8 cellular contexts compared by ENCODE assay signal in the genomic region with DNA sequence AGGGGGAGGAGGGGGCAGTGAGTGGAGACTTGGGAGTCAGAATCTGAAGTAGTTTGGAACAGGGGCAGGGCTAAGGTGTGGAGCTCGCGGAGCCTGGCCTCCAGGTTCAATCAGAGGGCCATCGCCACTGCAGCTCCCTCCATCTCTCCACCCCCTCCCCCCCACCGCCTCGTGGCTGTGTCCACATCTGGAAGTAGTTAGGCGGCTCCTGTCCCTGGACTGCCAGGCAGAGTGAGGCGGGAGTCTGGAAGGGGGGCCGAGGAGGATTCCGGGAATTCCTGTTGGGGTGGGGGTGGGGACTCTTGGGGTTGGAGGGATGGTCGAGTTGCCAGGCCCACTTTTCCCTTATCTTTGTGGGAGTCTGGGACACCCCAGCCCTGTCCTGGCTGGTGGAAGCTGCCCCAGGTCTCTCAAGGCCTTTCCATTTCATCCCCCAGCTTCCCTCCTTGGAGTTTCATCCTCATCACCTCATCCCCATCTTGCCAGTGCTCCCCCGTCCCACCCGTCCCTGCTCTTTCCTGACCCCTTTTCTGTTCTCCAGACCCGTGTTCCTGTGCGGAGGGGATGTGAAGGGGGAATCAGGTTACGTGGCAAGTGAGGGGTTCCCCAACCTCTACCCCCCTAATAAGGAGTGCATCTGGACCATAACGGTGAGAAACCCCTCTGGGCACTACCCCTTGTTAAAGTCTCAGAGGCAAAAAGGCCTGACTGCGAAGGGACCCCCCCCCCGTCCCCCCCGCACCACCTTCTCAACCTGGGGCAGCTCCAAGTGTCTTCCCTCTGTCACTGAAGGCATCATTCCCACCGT. TPM values are rescaled to one million over a fixed set of nuclear protein-coding genes. Genes with fewer than 3 reads are reported as not detected.
DNase-seq lines count a peak whose midpoint lies in the region; ATAC-seq and TF ChIP-seq lines count a peak whose summit lies in the region.

No MANE protein-coding gene starts in this region.

- H3K4me3 Mint-ChIP-seq in H9 = peak overlapping the region; percentile 73 to 89
- peak overlapping the region; percentile 87 for H3K4me3 Mint-ChIP-seq in WTC11

- POLR2A ChIA-PET in WTC11 (lab: Charles Lee) = interaction anchor here (0.7 to 3.0 kb wide), 8 partner anchors 9 to 102 kb away, joined by 3 to 60 read pairs (median 6); partner anchors contain the start of genes FBXO24, LRCH4, MOSPD3 and POP7

- H3K79me1 ChIP-seq in H9 (ENCODE audit: insufficient read depth, low read depth, low read length, poor library complexity, severe bottlenecking) = no peaks in the 10 kb centered on the region

- H3K27ac Mint-ChIP-seq in H9 (peak overlapping the region; percentile 89 to 95 (median 92); a peak in 6 of 7 replicates), WTC11 (peak overlapping the region; percentile 96)

- no peak overlapping the region for H4K5ac ChIP-seq in H9 (ENCODE audit: insufficient read length, low read depth, low read length)

- no peak overlapping the region for H3K56ac ChIP-seq in H9 (ENCODE audit: insufficient read length, low read depth, low read length)

- no peak overlapping the region for H3T11ph ChIP-seq in H9 (ENCODE audit: low read length)

- no peak for TF ChIP-seq CTCF in H9 (conservative IDR thresholded peaks at IDR 0.05)
- TF ChIP-seq CTCF in WTC11 (IDR thresholded peaks at IDR 0.05) = no peak
- no peak for TF ChIP-seq CTCF in smooth muscle cell (IDR thresholded peaks at IDR 0.05; ENCODE audit: borderline replicate concordance, insufficient read depth, poor library complexity, severe bottlenecking)
- no peak for TF ChIP-seq CTCF in MM.1S (IDR thresholded peaks at IDR 0.05; ENCODE audit: low read length)

- H3K79me2 ChIP-seq in H9 (ENCODE audit: insufficient read depth, low read length) (no peaks in the 10 kb centered on the region), smooth muscle cell (ENCODE audit: low read depth) (peaks cover 3% of the 10 kb centered on the region), MM.1S (ENCODE audit: low read length) (no peaks in the 10 kb centered on the region)

- peaks cover 35% of the 10 kb centered on the region for H3K23me2 ChIP-seq in H9 (ENCODE audit: insufficient read length, low read depth, low read length, poor library complexity, severe bottlenecking)

- H3K27me3 ChIP-seq in H9 (ENCODE audit: insufficient read depth, low read length) (no peaks in the 10 kb centered on the region), smooth muscle cell (ENCODE audit: low read depth) (no peaks in the 10 kb centered on the region), MM.1S (replicated peaks; ENCODE audit: insufficient read depth, low read length) (peaks cover 76% of the 10 kb centered on the region)

- H2AFZ ChIP-seq in H9 (ENCODE audit: low read length) (no peak overlapping the region), smooth muscle cell (ENCODE audit: low read depth) (no peak overlapping the region), MM.1S (ENCODE audit: low read length) (no peak overlapping the region)

- no peak overlapping the region for H2BK15ac ChIP-seq in H9 (ENCODE audit: low read depth, low read length)

- H3K36me3 Mint-ChIP-seq in H9 (ENCODE audit: insufficient read depth in 1 of 3, low read depth in 3 of 3) = peaks cover 3 to 31% (median 12%) of the 10 kb centered on the region in 3 experiments; a peak in 5 of 7 replicates
- H3K36me3 Mint-ChIP-seq in WTC11 = peaks cover 15% of the 10 kb centered on the region

- H3K4me2 ChIP-seq in H9 (ENCODE audit: insufficient read depth, insufficient read length, low read length) = peak overlapping the region; percentile 72
- peak overlapping the region; percentile 95 for H3K4me2 ChIP-seq in smooth muscle cell
- no peak overlapping the region for H3K4me2 ChIP-seq in MM.1S (ENCODE audit: low read depth, low read length)

- H3K18ac ChIP-seq in H9 (ENCODE audit: insufficient read length, low read depth, low read length) = peak overlapping the region; percentile 5

- WGBS in H9 (ENCODE audit: extremely low coverage, insufficient read length, low lambda C conversion rate) = no CpG with 5 or more reads among the region's 20 CpGs
- 13% methylated on average over 18 of the region's 20 CpGs for WGBS in smooth muscle cell (ENCODE audit: low lambda C conversion rate)

- peaks cover 30 to 50% of the 10 kb centered on the region in 2 experiments for H3K4me1 Mint-ChIP-seq in H9
- peaks cover 43% of the 10 kb centered on the region for H3K4me1 Mint-ChIP-seq in WTC11

- H2BK20ac ChIP-seq in H9 (ENCODE audit: low read depth, low read length, poor library complexity, severe bottlenecking) = no peak overlapping the region

- peak; percentile 92 for DNase-seq in H9
- DNase-seq in WTC11 (ENCODE audit: low spot score) = peak; percentile 87
- peak; percentile 86 for DNase-seq in left ventricle myocardium superior
- peak; percentile 18 for DNase-seq in smooth muscle cell (lab: John Stamatoyannopoulos, UW; ENCODE audit: unreplicated experiment)
- DNase-seq in SHP77 (lab: John Stamatoyannopoulos, UW) = no peak
- no peak for DNase-seq in activated CD8-positive, alpha-beta memory T cell treated with anti-CD3 and anti-CD28 coated beads, Interleukin-2, amount 50 U/mL, for 4 hours
- no peak for DNase-seq in MM.1S

- H3K4ac ChIP-seq in H9 (ENCODE audit: low read depth, low read length) = no peak overlapping the region

- peak overlapping the region; percentile 56 for H3K4me3 ChIP-seq in smooth muscle cell
- H3K4me3 ChIP-seq in MM.1S (ENCODE audit: low read length) = no peak overlapping the region

- ATAC-seq in WTC11 (peak; percentile 5), left ventricle myocardium superior (peak; percentile 65), GM21619 (IDR thresholded peaks at IDR 0.05; ENCODE audit: unreplicated experiment) (no peak)

- H3K36me3 ChIP-seq in smooth muscle cell (ENCODE audit: low read depth) (no peaks in the 10 kb centered on the region), MM.1S (replicated peaks; ENCODE audit: insufficient read depth, low read length) (no peaks in the 10 kb centered on the region)

- H3K9ac ChIP-seq in H9 (ENCODE audit: extremely low read depth, insufficient read length, low read length) (peak overlapping the region; percentile 53), smooth muscle cell (ENCODE audit: low read depth) (no peak overlapping the region), MM.1S (ENCODE audit: low read length) (no peak overlapping the region)

- no peak overlapping the region for H3K27ac ChIP-seq in H9 (ENCODE audit: insufficient read length, low read depth, low read length)
- peak overlapping the region; percentile 57 for H3K27ac ChIP-seq in smooth muscle cell (ENCODE audit: low read depth)
- no peak overlapping the region for H3K27ac ChIP-seq in MM.1S (ENCODE audit: low read length)

- H2AK5ac ChIP-seq in H9 (ENCODE audit: insufficient read length, low read length) = no peak overlapping the region

- H3K4me1 ChIP-seq in H9 (ENCODE audit: insufficient read depth, low read length) (peaks cover 4% of the 10 kb centered on the region; the same call in 1 of the 2 replicates), smooth muscle cell (ENCODE audit: low read depth) (peaks cover 19% of the 10 kb centered on the region), MM.1S (ENCODE audit: low read length) (no peaks in the 10 kb centered on the region; the same call in 1 of the 2 replicates)

- no peak overlapping the region for H4K8ac ChIP-seq in H9 (replicated peaks; ENCODE audit: insufficient read length, low read depth, low read length)

- H3K14ac ChIP-seq in H9 (ENCODE audit: insufficient read depth, low read length) = peak overlapping the region; percentile 52

- H2BK5ac ChIP-seq in H9 (ENCODE audit: insufficient read length, low read length) = no peak overlapping the region

- H3K27me3 Mint-ChIP-seq in H9 (ENCODE audit: low read depth) (peaks cover 25% of the 10 kb centered on the region), WTC11 (ENCODE audit: low read depth) (peaks cover 13% of the 10 kb centered on the region)

- H3F3A ChIP-seq in smooth muscle cell (ENCODE audit: low read depth) (peaks cover 25% of the 10 kb centered on the region), MM.1S (ENCODE audit: insufficient read depth, low read length) (no peaks in the 10 kb centered on the region)

- H4K20me1 ChIP-seq in H9 (ENCODE audit: control insufficient read depth, insufficient read depth, insufficient read length) (no peaks in the 10 kb centered on the region), smooth muscle cell (ENCODE audit: low read depth) (peaks cover 19% of the 10 kb centered on the region), MM.1S (ENCODE audit: insufficient read depth, low read length) (no peaks in the 10 kb centered on the region)

- H2BK120ac ChIP-seq in H9 (ENCODE audit: low read depth, low read length, poor library complexity, severe bottlenecking) = no peak overlapping the region

- H3K23ac ChIP-seq in H9 (ENCODE audit: insufficient read length, low read depth, low read length) = no peak overlapping the region

- no peaks in the 10 kb centered on the region for H3K9me2 ChIP-seq in MM.1S (replicated peaks; ENCODE audit: insufficient read depth, low read length)

- no peak overlapping the region for H4K91ac ChIP-seq in H9 (ENCODE audit: insufficient read length, low read depth, low read length)

- H3K9me3 Mint-ChIP-seq in H9 = no peaks in the 10 kb centered on the region
- no peaks in the 10 kb centered on the region for H3K9me3 Mint-ChIP-seq in WTC11

- no peaks in the 10 kb centered on the region for H3K9me3 ChIP-seq in H9 (ENCODE audit: control insufficient read depth, low read depth, low read length)
- no peaks in the 10 kb centered on the region for H3K9me3 ChIP-seq in smooth muscle cell (replicated peaks; ENCODE audit: low read depth)
- no peaks in the 10 kb centered on the region for H3K9me3 ChIP-seq in MM.1S (replicated peaks; ENCODE audit: insufficient read depth, low read length)

- H2BK12ac ChIP-seq in H9 (ENCODE audit: insufficient read length, low read depth, low read length) = no peak overlapping the region

- CTCF ChIA-PET in WTC11 (lab: Charles Lee) = interaction anchor here (0.6 to 5.8 kb wide), 23 partner anchors 10 to 124 kb away, joined by 3 to 67 read pairs (median 6); partner anchors contain the start of genes FBXO24, LRCH4, MOSPD3 and POP7

- intact Hi-C loops in left ventricle myocardium superior (cut with micrococcal nuclease) = no loop called here

RNA-seq across cellular contexts. Expression of gene PCOLCE, which starts 0.9 kb away (rescaled TPM):
- total RNA-seq in H9 (2021) = 25.8 and 26.1 TPM in 2 replicates
- total RNA-seq in WTC11 (2021) = 53.5 to 74.8 TPM (median 70.4 TPM) in 3 replicates
- total RNA-seq in left ventricle myocardium superior = 40.4 TPM
- total RNA-seq in smooth muscle cell = 169 TPM in 2 replicates
- 526 and 754 TPM in 2 replicates for polyA plus RNA-seq in smooth muscle cell

RNA-seq across cellular contexts. Expression of gene MOSPD3, which starts 9.2 kb away (rescaled TPM):
- total RNA-seq in H9 (2021) (16.7 and 17.5 TPM in 2 replicates), WTC11 (2021) (21.9 to 22.4 TPM (median 22.0 TPM) in 3 replicates), left ventricle myocardium superior (9.1 TPM), smooth muscle cell (10.5 and 12.1 TPM in 2 replicates)
- polyA plus RNA-seq in smooth muscle cell = 46.9 and 47.8 TPM in 2 replicates

RNA-seq across cellular contexts. Expression of gene FBXO24, which starts 17.0 kb away (rescaled TPM):
- total RNA-seq in H9 (2021) = 0.85 and 1.3 TPM in 2 replicates
- 0.70 to 1.3 TPM (median 0.94 TPM) in 3 replicates for total RNA-seq in WTC11 (2021)
- 0.77 TPM for total RNA-seq in left ventricle myocardium superior
- 0.22 and 0.67 TPM in 2 replicates for total RNA-seq in smooth muscle cell
- polyA plus RNA-seq in smooth muscle cell = 0.61 and 1.2 TPM in 2 replicates

RNA-seq across cellular contexts. Expression of gene LRCH4, which starts 17.2 kb away (rescaled TPM):
- total RNA-seq in H9 (2021) (36.8 and 39.1 TPM in 2 replicates), WTC11 (2021) (52.0 to 59.6 TPM (median 56.7 TPM) in 3 replicates), left ventricle myocardium superior (27.3 TPM), smooth muscle cell (31.9 and 48.2 TPM in 2 replicates)
- polyA plus RNA-seq in smooth muscle cell = 58.5 and 68.2 TPM in 2 replicates

RNA-seq across cellular contexts. Expression of gene SAP25, which starts 29.4 kb away (rescaled TPM):
- total RNA-seq in H9 (2021) (4.2 and 5.1 TPM in 2 replicates), WTC11 (2021) (9.3 to 11.7 TPM (median 9.7 TPM) in 3 replicates), left ventricle myocardium superior (0.77 TPM), smooth muscle cell (not detected in 2 replicates)
- 1.9 and 2.6 TPM in 2 replicates for polyA plus RNA-seq in smooth muscle cell

Comparison
In these comparisons a context has a peak if more than half of its experiments do, and no peak if none do; other contexts are left out.
1. DNase-seq: peak in H9 (single experiment), WTC11 (single experiment), left ventricle myocardium superior (single experiment) and smooth muscle cell (single experiment); none in SHP77 (0 of 2), activated CD8-positive, alpha-beta memory T cell treated with anti-CD3 and anti-CD28 coated beads, Interleukin-2, amount 50 U/mL, for 4 hours (single experiment) and MM.1S (single experiment).